ENCODE assay signal across 32 cellular contexts in genomic region chr16:31225193-31225592, GRCh38. TPM values are rescaled to one million over a fixed set of nuclear protein-coding genes. Genes with fewer than 3 reads are reported as not detected.
"Had no signal": no experiment of that assay in that cellular context is flagged by ENCODE, and none has a peak within 500 bp of the region (broad histone marks: within the 10 kb centered on the region; RNA-seq: fewer than 3 reads in every experiment).

No MANE protein-coding gene starts in this region.

- H3K27ac ChIP-seq: hepatocyte, left ventricle myocardium inferior, neural progenitor cell, neutrophil, ovary, right atrium auricular region, right lobe of liver, tibial nerve, upper lobe of left lung had no signal

- H3K4me1 ChIP-seq: neural progenitor cell, right atrium auricular region, right lobe of liver, tibial nerve, upper lobe of left lung had no signal

- H3K36me3 ChIP-seq: left ventricle myocardium inferior, neural progenitor cell, neutrophil, ovary, right atrium auricular region, right lobe of liver, tibial nerve, upper lobe of left lung had no signal

- H3K36me3 Mint-ChIP-seq: mesothelial cell of epicardium; naive thymus-derived CD4-positive, alpha-beta T cell; neural progenitor cell; stimulated activated memory B cell treated with anti-CD40 and anti-IgM and Interleukin-4, amounts not matched to agents 10 μg/mL and 1 μg/mL and 100 μg/mL, for 72 hours had no signal

- ATAC-seq: naive thymus-derived CD4-positive, alpha-beta T cell; stimulated activated memory B cell treated with anti-CD40 and anti-IgM and Interleukin-4, amounts not matched to agents 10 μg/mL and 1 μg/mL and 100 μg/mL, for 72 hours; stimulated activated naive CD8-positive, alpha-beta T cell treated with anti-CD3 and anti-CD28 coated beads, Interleukin-15, amount 100 ng/mL, for 72 hours had no signal

- H3K4me1 Mint-ChIP-seq: neural progenitor cell; stimulated activated naive CD8-positive, alpha-beta T cell treated with anti-CD3 and anti-CD28 coated beads, Interleukin-15, amount 100 ng/mL, for 72 hours had no signal

- H3K27ac Mint-ChIP-seq: mesothelial cell of epicardium; naive thymus-derived CD4-positive, alpha-beta T cell; nephron; neural progenitor cell; progenitor cell of endocrine pancreas; stimulated activated memory B cell treated with anti-CD40 and anti-IgM and Interleukin-4, amounts not matched to agents 10 μg/mL and 1 μg/mL and 100 μg/mL, for 72 hours; stimulated activated naive CD8-positive, alpha-beta T cell treated with anti-CD3 and anti-CD28 coated beads, Interleukin-15, amount 100 ng/mL, for 72 hours had no signal

- H3K27me3 ChIP-seq: neural progenitor cell, ovary, right atrium auricular region, right lobe of liver, upper lobe of left lung had no signal

- H3K79me2 ChIP-seq: hepatocyte had no signal

- H2AFZ ChIP-seq: hepatocyte, neural progenitor cell had no signal

- H3K9me3 ChIP-seq: left ventricle myocardium inferior, neutrophil, ovary, right atrium auricular region, right lobe of liver, tibial nerve, upper lobe of left lung had no signal

- H3K4me3 Mint-ChIP-seq: mesothelial cell of epicardium; naive thymus-derived CD4-positive, alpha-beta T cell; nephron; neural progenitor cell; stimulated activated memory B cell treated with anti-CD40 and anti-IgM and Interleukin-4, amounts not matched to agents 10 μg/mL and 1 μg/mL and 100 μg/mL, for 72 hours; stimulated activated naive CD8-positive, alpha-beta T cell treated with anti-CD3 and anti-CD28 coated beads, Interleukin-15, amount 100 ng/mL, for 72 hours had no signal

- H3K4me3 ChIP-seq: hepatocyte, left ventricle myocardium inferior, lung, neural progenitor cell, ovary, right atrium auricular region, right lobe of liver, smooth muscle cell, tibial nerve, upper lobe of left lung had no signal

- H3K4me2 ChIP-seq: hepatocyte, neural progenitor cell, smooth muscle cell had no signal

- DNase-seq: islet precursor cell; left ventricle myocardium inferior; mesendoderm; naive thymus-derived CD4-positive, alpha-beta T cell; occipital lobe; ovary; right lobe of liver; stimulated activated CD4-positive, alpha-beta T cell treated with anti-CD3 and anti-CD28 coated beads, Interleukin-1b, Interleukin-23, amount 100 ng/mL, for 48 hours; stimulated activated CD4-positive, alpha-beta T cell treated with anti-CD3 and anti-CD28 coated beads, Interleukin-2, amount 100 ng/mL, for 48 hours; stimulated activated CD4-positive, alpha-beta T cell treated with anti-CD3 and anti-CD28 coated beads, Interleukin-4, amount 100 ng/mL, for 4 hours; stimulated activated CD8-positive, alpha-beta memory T cell treated with anti-CD3 and anti-CD28 coated beads, Interleukin-4, amount 100 ng/mL, for 48 hours; stimulated activated naive CD4-positive, alpha-beta T cell treated with Interleukin-2 at 50 U/mL for 16 hours; stimulated activated naive CD8-positive, alpha-beta T cell treated with anti-CD3 and anti-CD28 coated beads, Interleukin-15, amount 100 ng/mL, for 72 hours; substantia nigra had no signal

RNA-seq across cellular contexts. Expression of gene PYDC1, which starts 8.3 kb away (rescaled TPM):
- total RNA-seq: hepatocyte; kidney epithelial cell; left ventricle myocardium inferior; lung; mesothelial cell of epicardium; mononuclear cell; myocyte; naive thymus-derived CD4-positive, alpha-beta T cell; ovary; progenitor cell of endocrine pancreas; pulmonary artery endothelial cell; renal cortical epithelial cell; right atrium auricular region; right lobe of liver; skeletal muscle tissue; smooth muscle cell; upper lobe of left lung had no signal

RNA-seq across cellular contexts. Expression of gene TRIM72, which starts 11.3 kb away (rescaled TPM):
- total RNA-seq: hepatocyte, kidney epithelial cell, pulmonary artery endothelial cell, renal cortical epithelial cell had no signal

RNA-seq across cellular contexts. Expression of gene ITGAM, which starts 34.6 kb away (rescaled TPM):
- total RNA-seq: progenitor cell of endocrine pancreas, pulmonary artery endothelial cell, smooth muscle cell had no signal
